13 cellular contexts compared by ENCODE assay signal in the genomic region with DNA sequence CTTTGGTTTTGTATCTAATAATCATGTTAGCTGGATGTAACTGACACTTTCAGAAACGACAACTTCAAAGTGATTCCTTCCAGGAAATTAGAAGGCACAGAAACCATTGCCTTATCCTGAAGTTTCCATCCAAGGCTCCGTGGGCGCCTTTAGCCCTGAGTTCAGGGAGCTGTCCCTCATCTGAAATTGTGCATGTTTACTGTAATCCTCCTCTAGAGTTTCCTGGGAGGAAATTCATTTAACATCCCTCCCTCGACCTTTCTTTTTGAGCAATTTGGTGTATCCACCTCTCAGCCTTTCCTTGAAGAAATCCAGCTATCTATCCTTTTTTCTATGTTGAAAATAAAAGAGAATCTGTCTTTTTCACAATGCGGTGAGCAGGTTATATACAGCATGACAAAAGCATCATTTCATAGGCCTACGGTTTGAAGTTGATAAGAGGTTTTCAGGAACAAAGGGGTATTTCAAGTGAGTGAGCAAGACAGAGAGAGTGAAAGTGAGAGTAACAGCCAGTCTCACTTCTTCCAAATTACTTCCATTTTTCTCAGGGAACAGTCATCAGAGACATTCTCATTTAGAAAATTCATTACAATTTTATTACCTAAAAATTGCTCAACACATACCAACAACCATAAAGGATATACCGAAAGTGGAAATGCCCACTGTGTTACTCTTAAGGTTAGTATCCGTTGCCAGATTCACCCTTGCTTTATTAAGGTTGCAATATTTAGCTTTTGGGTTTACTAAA.
A peak's percentile ranks its signal among the peaks of the same experiment; 100 is the strongest.
DNase-seq lines count a peak whose midpoint lies in the region; ATAC-seq and TF ChIP-seq lines count a peak whose summit lies in the region.
"Had no signal": no experiment of that assay in that cellular context is flagged by ENCODE, and none has a peak within 500 bp of the region (broad histone marks: within the 10 kb centered on the region; RNA-seq: fewer than 3 reads in every experiment).

No MANE protein-coding gene starts in this region.

- H3K36me3 ChIP-seq in HEK293 (ENCODE audit: control insufficient read depth in 2 of 2, insufficient read depth in 1 of 2, low read length in 2 of 2) (no peaks in the 10 kb centered on the region), trophoblast cell (ENCODE audit: control insufficient read depth in 1 of 2, insufficient read depth in 2 of 2, low read length in 2 of 2) (no peaks in the 10 kb centered on the region)
- H3K36me3 ChIP-seq in naive thymus-derived CD4-positive, alpha-beta T cell (ENCODE audit: control insufficient read depth in 2 of 3, insufficient read depth in 3 of 3, low read length in 3 of 3): no peaks in the 10 kb centered on the region
- H3K36me3 ChIP-seq: neutrophil had no signal

- no peaks in the 10 kb centered on the region for H3K4me1 ChIP-seq in HEK293 (ENCODE audit: control insufficient read depth, insufficient read depth, low read length)
- no peaks in the 10 kb centered on the region for H3K4me1 ChIP-seq in naive thymus-derived CD4-positive, alpha-beta T cell (ENCODE audit: control insufficient read depth in 2 of 2, insufficient read depth in 2 of 2, low read length in 2 of 2)
- H3K4me1 ChIP-seq in trophoblast cell (ENCODE audit: control insufficient read depth in 1 of 2, insufficient read depth in 2 of 2, low read length in 2 of 2): peaks cover 0 to 4% of the 10 kb centered on the region in 2 experiments

- H3K18ac ChIP-seq in trophoblast cell (ENCODE audit: low read length): no peak overlapping the region

- H3K79me1 ChIP-seq in trophoblast cell (ENCODE audit: low read length): no peaks in the 10 kb centered on the region

- H2AFZ ChIP-seq in trophoblast cell (ENCODE audit: insufficient read depth, low read length, poor library complexity): no peak overlapping the region

- no peak overlapping the region for H3K27ac Mint-ChIP-seq in naive thymus-derived CD4-positive, alpha-beta T cell
- H3K27ac Mint-ChIP-seq in activated CD4-positive, alpha-beta T cell treated with anti-CD3 and anti-CD28 coated beads, Interleukin-2, amount 10 ng/mL, durations not matched to agents 24 days and 14 days: no peak overlapping the region

- H2AK5ac ChIP-seq in trophoblast cell (ENCODE audit: low read length): no peak overlapping the region

- no peak overlapping the region for H4K91ac ChIP-seq in trophoblast cell (ENCODE audit: low read depth, low read length)

- H3K9ac ChIP-seq in trophoblast cell (ENCODE audit: low read length): no peak overlapping the region

- no peaks in the 10 kb centered on the region for H3K27me3 ChIP-seq in naive thymus-derived CD4-positive, alpha-beta T cell (ENCODE audit: control insufficient read depth in 2 of 2, insufficient read depth in 2 of 2, low read length in 2 of 2)
- no peaks in the 10 kb centered on the region for H3K27me3 ChIP-seq in trophoblast cell (ENCODE audit: insufficient read depth, low read length)
- H3K27me3 ChIP-seq: neutrophil had no signal

- H4K8ac ChIP-seq in trophoblast cell (ENCODE audit: low read depth, low read length): no peak overlapping the region

- H3K4me1 Mint-ChIP-seq in naive thymus-derived CD4-positive, alpha-beta T cell: peaks cover 0 to 2% (median 0%) of the 10 kb centered on the region in 7 donors
- no peaks in the 10 kb centered on the region for H3K4me1 Mint-ChIP-seq in activated CD4-positive, alpha-beta T cell treated with anti-CD3 and anti-CD28 coated beads, Interleukin-2, amount 10 ng/mL, durations not matched to agents 24 days and 14 days

- no peaks in the 10 kb centered on the region for H3K36me3 Mint-ChIP-seq in naive thymus-derived CD4-positive, alpha-beta T cell
- H3K36me3 Mint-ChIP-seq in activated CD4-positive, alpha-beta T cell treated with anti-CD3 and anti-CD28 coated beads, Interleukin-2, amount 10 ng/mL, durations not matched to agents 24 days and 14 days (ENCODE audit: low read depth): no peaks in the 10 kb centered on the region

- no peaks in the 10 kb centered on the region for H3K9me3 Mint-ChIP-seq in naive thymus-derived CD4-positive, alpha-beta T cell
- no peaks in the 10 kb centered on the region for H3K9me3 Mint-ChIP-seq in activated CD4-positive, alpha-beta T cell treated with anti-CD3 and anti-CD28 coated beads, Interleukin-2, amount 10 ng/mL, durations not matched to agents 24 days and 14 days

- no peaks in the 10 kb centered on the region for H3K79me2 ChIP-seq in trophoblast cell (ENCODE audit: control insufficient read depth, insufficient read depth, low read length, poor library complexity)

- CTCF ChIA-PET in HEK293 (lab: Yijun Ruan, JAX): interaction anchor here (0.6 to 1.2 kb wide), 2 partner anchors 17 to 63 kb away, joined by 4 to 5 read pairs; no protein-coding TSS in a partner anchor
- CTCF ChIA-PET in naive thymus-derived CD4-positive, alpha-beta T cell (lab: Charles Lee): interaction anchor here (0.6 kb wide), 1 partner anchor 27 kb away, joined by 5 read pairs; no protein-coding TSS in a partner anchor

- H3K9me3 ChIP-seq in HEK293 (ENCODE audit: control insufficient read depth, insufficient read depth, low read depth, low read length) (no peaks in the 10 kb centered on the region), trophoblast cell (ENCODE audit: insufficient read depth, low read depth, low read length) (peaks cover 2% of the 10 kb centered on the region)
- H3K9me3 ChIP-seq in naive thymus-derived CD4-positive, alpha-beta T cell (ENCODE audit: control insufficient read depth in 2 of 3, low read length in 3 of 3): no peaks in the 10 kb centered on the region
- H3K9me3 ChIP-seq: neutrophil had no signal

- intact Hi-C loops in naive thymus-derived CD4-positive, alpha-beta T cell (cut with micrococcal nuclease): no loop called here
- intact Hi-C loops in activated CD4-positive, alpha-beta T cell treated with anti-CD3 and anti-CD28 coated beads, Interleukin-2, amount 10 ng/mL, durations not matched to agents 24 days and 14 days (cut with micrococcal nuclease): no loop called here

- no peak for DNase-seq in naive thymus-derived CD4-positive, alpha-beta T cell
- no peak for DNase-seq in activated CD4-positive, alpha-beta T cell treated with anti-CD3 and anti-CD28 coated beads, Interleukin-2, amount 10 ng/mL, durations not matched to agents 24 days and 14 days
- no peak for DNase-seq in NCI-H748 treated with DMSO at 0.1 percent for 48 hours (lab: John Stamatoyannopoulos, UW)
- DNase-seq in trophoblast cell: no peak
- DNase-seq: activated CD4-positive, alpha-beta T cell treated with anti-CD3 and anti-CD28 coated beads, Interleukin-2, amount 50 U/mL, for 48 hours; amniotic stem cell; DND-41; H7; stimulated activated CD4-positive, alpha-beta T cell treated with anti-CD3 and anti-CD28 coated beads, Interleukin-2, amount 100 ng/mL, for 24 hours had no signal

- no peak overlapping the region for H3K4me3 Mint-ChIP-seq in naive thymus-derived CD4-positive, alpha-beta T cell
- no peak overlapping the region for H3K4me3 Mint-ChIP-seq in activated CD4-positive, alpha-beta T cell treated with anti-CD3 and anti-CD28 coated beads, Interleukin-2, amount 10 ng/mL, durations not matched to agents 24 days and 14 days

- ATAC-seq in GM19025 (IDR thresholded peaks at IDR 0.05; ENCODE audit: low read depth, unreplicated experiment): peak; percentile 57
- peak; percentile 85 for ATAC-seq in HG03469 (IDR thresholded peaks at IDR 0.05; ENCODE audit: unreplicated experiment)
- ATAC-seq in naive thymus-derived CD4-positive, alpha-beta T cell: peak; percentile 54

- no peak overlapping the region for H2BK5ac ChIP-seq in trophoblast cell (ENCODE audit: low read depth, low read length, poor library complexity)

- H3K14ac ChIP-seq in trophoblast cell (ENCODE audit: low read length): no peak overlapping the region

- no peak overlapping the region for H4K12ac ChIP-seq in trophoblast cell (ENCODE audit: low read depth, low read length)

- TF ChIP-seq CTCF in HEK293 (tag by site-specific recombination; IDR thresholded peaks at IDR 0.05): no peak

- H3K27me3 Mint-ChIP-seq in naive thymus-derived CD4-positive, alpha-beta T cell: peaks cover 0 to 10% (median 4%) of the 10 kb centered on the region in 5 donors
- no peaks in the 10 kb centered on the region for H3K27me3 Mint-ChIP-seq in activated CD4-positive, alpha-beta T cell treated with anti-CD3 and anti-CD28 coated beads, Interleukin-2, amount 10 ng/mL, durations not matched to agents 24 days and 14 days

- no peak overlapping the region for H3K27ac ChIP-seq in HEK293 (ENCODE audit: extremely low read depth, low read depth, low read length)
- no peak overlapping the region for H3K27ac ChIP-seq in naive thymus-derived CD4-positive, alpha-beta T cell (ENCODE audit: low read depth, low read length)
- no peak overlapping the region for H3K27ac ChIP-seq in trophoblast cell (ENCODE audit: low read depth, low read length)
- H3K27ac ChIP-seq: neutrophil had no signal

- no peak overlapping the region for H3K23ac ChIP-seq in trophoblast cell (ENCODE audit: low read length)

- H3K4me3 ChIP-seq in HEK293 (ENCODE audit: low read depth, low read length) (no peak overlapping the region), trophoblast cell (ENCODE audit: low read depth, low read length) (no peak overlapping the region)
- H3K4me3 ChIP-seq in naive thymus-derived CD4-positive, alpha-beta T cell (ENCODE audit: low read length): no peak overlapping the region

- H2BK120ac ChIP-seq in trophoblast cell (ENCODE audit: insufficient read depth, low read length, poor library complexity): no peak overlapping the region

- H3K4me2 ChIP-seq in trophoblast cell (ENCODE audit: low read length): no peak overlapping the region

- POLR2A ChIA-PET in HEK293 (lab: Yijun Ruan, JAX): no interaction called here
- POLR2A ChIA-PET in naive thymus-derived CD4-positive, alpha-beta T cell (lab: Charles Lee): no interaction called here

- WGBS in trophoblast cell (ENCODE audit: extremely low coverage, insufficient coverage, insufficient read length): no CpG with 5 or more reads among the region's 8 CpGs

- no peak overlapping the region for H2BK12ac ChIP-seq in trophoblast cell (ENCODE audit: low read length)

- no peak overlapping the region for H3K4ac ChIP-seq in trophoblast cell (ENCODE audit: low read depth, low read length)

TF ChIP-seq in HEK293, 187 proteins besides CTCF, POLR2A, EP300 and RAD21:
- TF ChIP-seq PRDM1 (tag by site-specific recombination; IDR thresholded peaks at IDR 0.05) (peak; percentile 59; the same call in 1 of the 2 replicates), ZFP3 (tag by site-specific recombination; IDR thresholded peaks at IDR 0.05; ENCODE audit: low read depth) (no peak)
